Comparison of ENCODE assay signal across 20 cellular contexts in the genomic region with DNA sequence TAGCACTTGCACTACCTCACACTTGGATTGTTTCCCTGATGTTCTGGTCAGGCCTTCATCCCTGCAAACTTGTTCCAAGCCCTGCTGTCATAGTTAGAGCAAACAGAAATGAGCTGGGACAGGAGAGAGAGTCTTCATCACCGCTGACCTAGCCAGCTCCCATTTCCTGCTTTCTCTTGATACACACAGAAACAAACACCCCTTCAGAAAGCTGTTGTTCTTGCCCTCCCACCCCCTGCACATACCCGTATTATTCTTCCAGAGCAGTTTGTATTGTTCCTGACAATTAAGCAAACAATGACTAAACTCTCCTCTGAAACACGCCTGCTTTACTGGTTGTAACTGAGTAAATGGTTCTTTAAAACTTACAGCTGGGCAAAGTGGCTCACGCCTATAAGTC. TPM values are rescaled to one million over a fixed set of nuclear protein-coding genes. Genes with fewer than 3 reads are reported as not detected.
DNase-seq lines count a peak whose midpoint lies in the region; ATAC-seq, FAIRE-seq and TF ChIP-seq lines count a peak whose summit lies in the region.
"Had no signal": no experiment of that assay in that cellular context is flagged by ENCODE, and none has a peak within 500 bp of the region (broad histone marks: within the 10 kb centered on the region; RNA-seq: fewer than 3 reads in every experiment).

No MANE protein-coding gene starts in this region.

- FAIRE-seq in H1 (lab: Jason Lieb, UNC), result no peak
- FAIRE-seq: GM12892, RCC 7860 had no signal

- H3K4me1 Mint-ChIP-seq in naive thymus-derived CD4-positive, alpha-beta T cell, result peaks cover 0 to 12% (median 5%) of the 10 kb centered on the region in 7 donors
- H3K4me1 Mint-ChIP-seq: T-helper 17 cell had no signal

- no peaks in the 10 kb centered on the region for H4K20me1 ChIP-seq in H1 (replicated peaks in 1 of 2; ENCODE audit: control insufficient read depth in 1 of 2, insufficient read depth in 2 of 2, low read length in 2 of 2)
- no peaks in the 10 kb centered on the region for H4K20me1 ChIP-seq in osteoblast (ENCODE audit: insufficient read depth, low read length)

- DNase-seq in NCI-H345 treated with DMSO at 0.1 percent for 48 hours (lab: John Stamatoyannopoulos, UW; ENCODE audit: unreplicated experiment) (peak; percentile 70), H1 (ENCODE audit: low read depth in 1 of 2, low spot score in 2 of 2) (no peak), osteoblast (ENCODE audit: insufficient read length, low spot score, missing footprints) (peak; percentile 79), SW 1271 (lab: John Stamatoyannopoulos, UW) (no peak)
- no peak for DNase-seq in naive thymus-derived CD4-positive, alpha-beta T cell
- DNase-seq: activated CD4-positive, alpha-beta T cell treated with anti-CD3 and anti-CD28 coated beads for 4 hours; heart right ventricle; left cardiac atrium; MM.1S; naive thymus-derived CD8-positive, alpha-beta T cell; NCI-H446 treated with DMSO at 0.1 percent for 48 hours; stimulated activated CD4-positive, alpha-beta T cell treated with anti-CD3 and anti-CD28 coated beads, Interleukin-1b, Interleukin-23, amount 100 ng/mL, for 48 hours; T-helper 17 cell; thyroid gland had no signal

- no peak overlapping the region for H3K4ac ChIP-seq in H1 (replicated peaks; ENCODE audit: insufficient read length, low read depth, low read length)

- no peaks in the 10 kb centered on the region for H3K36me3 ChIP-seq in HEK293 (ENCODE audit: control insufficient read depth in 2 of 2, insufficient read depth in 1 of 2, low read length in 2 of 2)
- no peaks in the 10 kb centered on the region for H3K36me3 ChIP-seq in H1 (ENCODE audit: control insufficient read depth in 2 of 4, insufficient read depth in 4 of 4, low read length in 3 of 4)
- H3K36me3 ChIP-seq in osteoblast (ENCODE audit: insufficient read depth, low read length), result no peaks in the 10 kb centered on the region
- H3K36me3 ChIP-seq in naive thymus-derived CD4-positive, alpha-beta T cell (ENCODE audit: control insufficient read depth in 2 of 3, insufficient read depth in 3 of 3, low read length in 3 of 3), result no peaks in the 10 kb centered on the region
- H3K36me3 ChIP-seq: heart right ventricle, right atrium auricular region, thyroid gland had no signal

- H3K27ac Mint-ChIP-seq in naive thymus-derived CD4-positive, alpha-beta T cell, result no peak overlapping the region
- H3K27ac Mint-ChIP-seq: naive thymus-derived CD8-positive, alpha-beta T cell; T-helper 17 cell had no signal

- H2AFZ ChIP-seq in H1 (ENCODE audit: low read length) (no peak overlapping the region), osteoblast (ENCODE audit: low read length) (no peak overlapping the region)

- H3K4me2 ChIP-seq in H1 (ENCODE audit: insufficient read depth in 1 of 2, low read depth in 2 of 2, low read length in 2 of 2) (peak overlapping the region in 1 of 2 experiments; percentile 85; a peak in 2 of 4 replicates), osteoblast (ENCODE audit: insufficient read depth, low read length) (no peak overlapping the region)

- no peak overlapping the region for H3K18ac ChIP-seq in H1 (ENCODE audit: extremely low read depth, low read length)

- H3K23me2 ChIP-seq in H1 (ENCODE audit: low read depth, low read length), result peaks cover 12% of the 10 kb centered on the region; the same call in 1 of the 2 replicates

- H4K8ac ChIP-seq in H1 (ENCODE audit: extremely low read depth, insufficient read depth, low read length), result no peak overlapping the region

- POLR2A ChIA-PET in HEK293 (lab: Yijun Ruan, JAX), result no interaction called here
- POLR2A ChIA-PET in H1 (lab: Charles Lee; ENCODE audit: partially characterized antibody), result interaction anchor here (0.9 to 1.4 kb wide), 3 partner anchors 10 to 14 kb away, joined by 3 to 4 read pairs (median 3); no protein-coding TSS in a partner anchor
- POLR2A ChIA-PET in naive thymus-derived CD4-positive, alpha-beta T cell (lab: Charles Lee), result no interaction called here

- no peak for TF ChIP-seq RAD21 in H1 (IDR thresholded peaks at IDR 0.05 in 1 of 2, conservative IDR thresholded peaks at IDR 0.05 in 1 of 2; ENCODE audit: low read depth in 2 of 2, low read length in 2 of 2)

- TF ChIP-seq EP300 in H1 (IDR thresholded peaks at IDR 0.05; ENCODE audit: borderline replicate concordance in 1 of 2, low read depth in 2 of 2, low read length in 2 of 2), result no peak

- 76% methylated on average over 4 of the region's 4 CpGs; no CpG with 5 or more reads in 1 of the 2 experiments for WGBS in H1 (ENCODE audit: extremely low coverage in 1 of 2, insufficient coverage in 1 of 2, insufficient read length in 1 of 2, insufficient replicate concordance in 2 of 2, low coverage in 1 of 2, low lambda C conversion rate in 2 of 2, missing lambda C conversion rate in 1 of 2), 2 experiments

- no peaks in the 10 kb centered on the region for H3K79me1 ChIP-seq in H1 (ENCODE audit: low read depth, low read length)

- peaks cover 36 to 77% (median 42%) of the 10 kb centered on the region in 5 donors for H3K27me3 Mint-ChIP-seq in naive thymus-derived CD4-positive, alpha-beta T cell

- TF ChIP-seq CTCF in HEK293 (tag by site-specific recombination; IDR thresholded peaks at IDR 0.05) (no peak), H1 (IDR thresholded peaks at IDR 0.05; ENCODE audit: control extremely low read depth in 1 of 3, insufficient read depth in 1 of 3, low read depth in 1 of 3, low read length in 3 of 3) (no peak), osteoblast (IDR thresholded peaks at IDR 0.05; ENCODE audit: extremely low read depth, low read depth, low read length) (no peak)

- no peak for ATAC-seq in naive thymus-derived CD4-positive, alpha-beta T cell
- ATAC-seq in HG03457 (IDR thresholded peaks at IDR 0.05; ENCODE audit: unreplicated experiment), result no peak
- ATAC-seq: heart right ventricle; left cardiac atrium; naive thymus-derived CD8-positive, alpha-beta T cell; T-helper 17 cell had no signal

- CTCF ChIA-PET in HEK293 (lab: Yijun Ruan, JAX) (interaction anchor here (0.6 to 1.2 kb wide), 6 partner anchors 42 to 397 kb away, joined by 3 to 4 read pairs (median 4); no protein-coding TSS in a partner anchor), H1 (lab: Charles Lee; ENCODE audit: partially characterized antibody) (interaction anchor here (0.6 to 14.0 kb wide), 16 partner anchors 9 to 520 kb away, joined by 3 to 180 read pairs (median 4); a partner anchor contains a TSS)
- CTCF ChIA-PET in naive thymus-derived CD4-positive, alpha-beta T cell (lab: Charles Lee), result interaction anchor here (1.0 kb wide), 1 partner anchor 249 kb away, joined by 3 read pairs; no protein-coding TSS in a partner anchor

- H2BK120ac ChIP-seq in H1 (replicated peaks; ENCODE audit: low read depth, low read length), result no peak overlapping the region

- H3K23ac ChIP-seq in H1 (ENCODE audit: insufficient read length), result no peak overlapping the region

- no peaks in the 10 kb centered on the region for H3K79me2 ChIP-seq in H1 (ENCODE audit: control insufficient read depth in 1 of 2, insufficient read depth in 2 of 2, low read length in 2 of 2)
- H3K79me2 ChIP-seq in osteoblast (ENCODE audit: insufficient read depth, low read length), result no peaks in the 10 kb centered on the region

- intact Hi-C loops in naive thymus-derived CD4-positive, alpha-beta T cell (cut with micrococcal nuclease), result no loop called here

- no peaks in the 10 kb centered on the region for H3K9me3 ChIP-seq in HEK293 (ENCODE audit: control insufficient read depth, insufficient read depth, low read depth, low read length)
- H3K9me3 ChIP-seq in H1 (ENCODE audit: insufficient read depth in 2 of 2, low read depth in 1 of 2, low read length in 1 of 2), result no peaks in the 10 kb centered on the region
- no peaks in the 10 kb centered on the region for H3K9me3 ChIP-seq in osteoblast (ENCODE audit: low read depth, low read length)
- H3K9me3 ChIP-seq in naive thymus-derived CD4-positive, alpha-beta T cell (ENCODE audit: control insufficient read depth in 2 of 3, low read length in 3 of 3), result no peaks in the 10 kb centered on the region
- H3K9me3 ChIP-seq: heart right ventricle, right atrium auricular region, thyroid gland had no signal

- H3K4me1 ChIP-seq in HEK293 (ENCODE audit: control insufficient read depth, insufficient read depth, low read length) (no peaks in the 10 kb centered on the region; the same call in 1 of the 2 replicates), H1 (replicated peaks in 1 of 4; ENCODE audit: control insufficient read depth in 3 of 4, insufficient read depth in 4 of 4, low read length in 3 of 4) (peaks cover 10 to 31% (median 22%) of the 10 kb centered on the region in 4 experiments), osteoblast (ENCODE audit: insufficient read depth, low read length) (no peaks in the 10 kb centered on the region)
- H3K4me1 ChIP-seq in naive thymus-derived CD4-positive, alpha-beta T cell (ENCODE audit: control insufficient read depth in 2 of 2, insufficient read depth in 2 of 2, low read length in 2 of 2), result no peaks in the 10 kb centered on the region

- H3K36me3 Mint-ChIP-seq in naive thymus-derived CD4-positive, alpha-beta T cell, result no peaks in the 10 kb centered on the region
- H3K36me3 Mint-ChIP-seq: naive thymus-derived CD8-positive, alpha-beta T cell had no signal

- peak overlapping the region; percentile 85; the same call in 1 of the 2 replicates for H2BK12ac ChIP-seq in H1 (ENCODE audit: low read depth, low read length)

- H2BK5ac ChIP-seq in H1 (ENCODE audit: low read depth, low read length), result no peak overlapping the region

- H3K4me3 Mint-ChIP-seq in naive thymus-derived CD4-positive, alpha-beta T cell, result no peak overlapping the region
- H3K4me3 Mint-ChIP-seq: naive thymus-derived CD8-positive, alpha-beta T cell; T-helper 17 cell had no signal

- H2AK5ac ChIP-seq in H1 (ENCODE audit: low read depth, low read length), result no peak overlapping the region

- no peak overlapping the region for H3K27ac ChIP-seq in HEK293 (ENCODE audit: extremely low read depth, low read depth, low read length)
- H3K27ac ChIP-seq in H1 (ENCODE audit: low read depth, low read length), result no peak overlapping the region
- H3K27ac ChIP-seq in osteoblast (ENCODE audit: low read depth, low read length), result no peak overlapping the region
- no peak overlapping the region for H3K27ac ChIP-seq in naive thymus-derived CD4-positive, alpha-beta T cell (ENCODE audit: low read depth, low read length)
- H3K27ac ChIP-seq: C4-2B, heart right ventricle, right atrium auricular region, thyroid gland had no signal

- H2BK15ac ChIP-seq in H1 (ENCODE audit: low read length), result peak overlapping the region; percentile 89; the same call in 1 of the 2 replicates

- H2BK20ac ChIP-seq in H1 (ENCODE audit: low read length), result peak overlapping the region; percentile 77

- no peak overlapping the region for H3K9ac ChIP-seq in H1 (replicated peaks in 1 of 4; ENCODE audit: extremely low read depth in 1 of 4, low read depth in 3 of 4, low read length in 3 of 4)

- H3K9me3 Mint-ChIP-seq in naive thymus-derived CD4-positive, alpha-beta T cell, result no peaks in the 10 kb centered on the region
- H3K9me3 Mint-ChIP-seq: naive thymus-derived CD8-positive, alpha-beta T cell had no signal

- no peak overlapping the region for H3K56ac ChIP-seq in H1 (replicated peaks; ENCODE audit: insufficient read length, low read depth, low read length)

- peaks cover 0 to 26% (median 19%) of the 10 kb centered on the region in 4 experiments; a peak in 5 of 7 replicates for H3K27me3 ChIP-seq in H1 (replicated peaks in 1 of 4; ENCODE audit: control insufficient read depth in 3 of 4, extremely low read depth in 1 of 4, insufficient read depth in 3 of 4, low read length in 3 of 4)
- peaks cover 74% of the 10 kb centered on the region for H3K27me3 ChIP-seq in osteoblast (ENCODE audit: insufficient read depth, low read length)
- H3K27me3 ChIP-seq in naive thymus-derived CD4-positive, alpha-beta T cell (ENCODE audit: control insufficient read depth in 2 of 2, insufficient read depth in 2 of 2, low read length in 2 of 2), result peaks cover 0 to 3% of the 10 kb centered on the region in 2 donors

- no peak for TF ChIP-seq POLR2A in H1 (IDR thresholded peaks at IDR 0.05; ENCODE audit: control extremely low read depth in 1 of 2, low read depth in 2 of 2, low read length in 2 of 2)

- H3K4me3 ChIP-seq in HEK293 (ENCODE audit: low read depth, low read length) (no peak overlapping the region), H1 (ENCODE audit: extremely low read depth in 1 of 4, insufficient read depth in 2 of 4, low read depth in 3 of 4, low read length in 4 of 4) (no peak overlapping the region), osteoblast (ENCODE audit: insufficient read depth, low read length) (no peak overlapping the region)
- H3K4me3 ChIP-seq in naive thymus-derived CD4-positive, alpha-beta T cell (ENCODE audit: low read length), result no peak overlapping the region
- H3K4me3 ChIP-seq: heart right ventricle, right atrium auricular region, thyroid gland had no signal

- H3K14ac ChIP-seq in H1 (ENCODE audit: insufficient read length), result no peak overlapping the region

- H4K91ac ChIP-seq in H1 (replicated peaks; ENCODE audit: insufficient read length, low read length), result no peak overlapping the region

- H4K5ac ChIP-seq in H1 (ENCODE audit: insufficient read length, low read depth, low read length), result no peak overlapping the region

RNA-seq across cellular contexts. Expression of a gene that starts 2.9 kb away (rescaled TPM):
- 10.7 and 11.0 TPM in 2 replicates for total RNA-seq in H1 (2021; fragmentation: NEBNext Ultra II Directional; extraction: Animal tissue kit (Norgen Biotek cat#: 25700))
- 2.8 and 3.3 TPM in 2 replicates for polyA plus RNA-seq in H1 (2011; rRNA removed)
- polyA plus RNA-seq in H1 (2011; cell fraction: cytosol; rRNA removed), result 3.9 TPM
- polyA plus RNA-seq in H1 (2011; cell fraction: nucleus; rRNA removed), result 3.1 TPM
- 4.8 to 6.1 TPM (median 5.3 TPM) in 4 replicates for polyA plus RNA-seq in H1 (2012, experiment 1 of 2)
- polyA plus RNA-seq in H1 (2012, experiment 2 of 2), result 2.1 TPM
- polyA plus RNA-seq in H1 (2013, experiment 1 of 2), result 9.3 TPM
- polyA plus RNA-seq in H1 (2013, experiment 2 of 2), result 12.5 TPM
- 6.0 and 7.4 TPM in 2 replicates for polyA minus RNA-seq in H1 (2011; rRNA and poly(A)+ RNA removed)
- 2.9 TPM for polyA minus RNA-seq in H1 (2011; cell fraction: cytosol; rRNA and poly(A)+ RNA removed)
- polyA minus RNA-seq in H1 (2011; cell fraction: nucleus; rRNA and poly(A)+ RNA removed), result 4.0 TPM
- under 0.01 TPM in 1 of 2 replicates, not detected in the other for total RNA-seq in osteoblast
- not detected for total RNA-seq in naive thymus-derived CD4-positive, alpha-beta T cell
- under 1 TPM in 1 of 2 donors, not detected in 1; 0.02 TPM for polyA plus RNA-seq in naive thymus-derived CD4-positive, alpha-beta T cell
- total RNA-seq: left cardiac atrium; naive thymus-derived CD8-positive, alpha-beta T cell; right atrium auricular region; T-helper 17 cell had no signal

Comparison
In these comparisons a context has a peak if more than half of its experiments do, and no peak if none do; other contexts are left out.
1. DNase-seq: peak in NCI-H345 treated with DMSO at 0.1 percent for 48 hours (single experiment) and osteoblast (single experiment); none in H1 (0 of 2), naive thymus-derived CD4-positive, alpha-beta T cell (0 of 9) and SW 1271 (0 of 2).
2. RNA of a gene that starts 2.9 kb away (total RNA-seq): 10.7 to 11.0 TPM in H1; under 0.01 TPM in osteoblast and not detected in naive thymus-derived CD4-positive, alpha-beta T cell; every median in the first group is over 10 times any median in the second.